16 cellular contexts compared by ENCODE assay signal in the genomic region with DNA sequence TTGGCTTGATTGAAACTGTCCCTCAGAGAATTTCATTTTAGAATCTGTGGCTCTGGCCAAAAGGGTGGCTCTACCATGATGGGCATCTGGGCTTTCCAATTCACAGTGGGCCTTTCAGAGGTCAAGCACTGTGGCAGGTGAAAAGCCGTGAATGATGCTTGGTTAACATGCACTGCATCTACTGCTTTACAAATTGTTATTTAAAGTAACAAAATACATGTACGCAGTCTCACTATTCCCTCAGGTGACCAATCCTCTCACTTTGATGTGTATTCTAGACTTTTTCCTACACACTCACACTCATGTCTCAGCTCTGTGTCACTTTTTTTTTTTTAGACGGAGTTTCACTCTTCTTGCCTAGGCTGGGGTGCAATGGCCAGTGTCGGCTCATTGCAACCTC.
DNase-seq lines count a peak whose midpoint lies in the region; ATAC-seq and TF ChIP-seq lines count a peak whose summit lies in the region.
"Had no signal": no experiment of that assay in that cellular context is flagged by ENCODE, and none has a peak within 500 bp of the region (broad histone marks: within the 10 kb centered on the region; RNA-seq: fewer than 3 reads in every experiment).

No MANE protein-coding gene starts in this region.

- H3K4me1 ChIP-seq in IMR-90 (ENCODE audit: control insufficient read depth, insufficient read depth, low read length) = peaks cover 34% of the 10 kb centered on the region

- H3K9ac ChIP-seq in IMR-90 (ENCODE audit: low read depth, low read length) = no peak overlapping the region
- H3K9ac ChIP-seq: GM23248 had no signal

- H3K27me3 Mint-ChIP-seq in activated B cell treated with CpG ODN at 0.5 μM for 24 hours = no peaks in the 10 kb centered on the region
- peaks cover 0 to 4% of the 10 kb centered on the region in 2 donors for H3K27me3 Mint-ChIP-seq in stimulated activated naive B cell treated with anti-CD40 and anti-IgM and Interleukin-4, amounts not matched to agents 10 μg/mL and 1 μg/mL and 100 μg/mL, for 72 hours
- H3K27me3 Mint-ChIP-seq in activated T-helper 2 cell treated with anti-CD3 and anti-CD28 coated beads, Interferon-gamma antibody, Interleukin-2, Interleukin-4, amounts not matched to agents 10 μg/mL and 5 μg/mL and 100 μg/mL, durations not matched to agents 14 hours and 24 hours and 36 hours (ENCODE audit: low read depth) = peaks cover 2% of the 10 kb centered on the region
- H3K27me3 Mint-ChIP-seq in CD4-positive, alpha-beta T cell = peaks cover 10% of the 10 kb centered on the region

- TF ChIP-seq RAD21 in IMR-90 (IDR thresholded peaks at IDR 0.05; ENCODE audit: low read length) = no peak

- POLR2A ChIA-PET in IMR-90 (lab: Charles Lee; ENCODE audit: unreplicated experiment) = no interaction called here
- POLR2A ChIA-PET in activated B cell treated with CpG ODN at 0.5 μM for 24 hours (lab: Charles Lee) = interaction anchor here (1.2 to 2.5 kb wide), 3 partner anchors 16 to 154 kb away, joined by 3 to 19 read pairs (median 5); no protein-coding TSS in a partner anchor
- POLR2A ChIA-PET in CD4-positive, alpha-beta T cell (lab: Charles Lee) = no interaction called here

- ATAC-seq in IMR-90 (ENCODE audit: low read depth) (no peak), activated B cell treated with CpG ODN at 0.5 μM for 24 hours (ENCODE audit: low read depth) (no peak), HG02610 (IDR thresholded peaks at IDR 0.05; ENCODE audit: unreplicated experiment) (no peak)
- ATAC-seq in stimulated activated naive B cell treated with anti-CD40 and anti-IgM and Interleukin-4, amounts not matched to agents 10 μg/mL and 1 μg/mL and 100 μg/mL, for 72 hours (replicated peaks) = no peak
- no peak for ATAC-seq in CD4-positive, alpha-beta T cell (ENCODE audit: poor library complexity)
- ATAC-seq: HCT116, T-helper 17 cell had no signal

- no TSS peak for BruUV-seq in IMR-90 (replicated peaks; lab: Mats Ljungman, UMichigan)

- DNase-seq in IMR-90 (no peak), activated B cell treated with CpG ODN at 0.5 μM for 24 hours (no peak)
- DNase-seq in stimulated activated naive B cell treated with anti-CD40 and anti-IgM and Interleukin-4, amounts not matched to agents 10 μg/mL and 1 μg/mL and 100 μg/mL, for 72 hours = no peak
- no peak for DNase-seq in activated T-helper 2 cell treated with anti-CD3 and anti-CD28 coated beads, Interferon-gamma antibody, Interleukin-2, Interleukin-4, amounts not matched to agents 10 μg/mL and 5 μg/mL and 100 μg/mL, durations not matched to agents 14 hours and 24 hours and 36 hours (ENCODE audit: low spot score)
- DNase-seq in CD4-positive, alpha-beta T cell = no peak
- DNase-seq: GM23248, NCI-H1048, NCI-H2107, NCI-H345, T-helper 17 cell had no signal

- WGBS in IMR-90 (ENCODE audit: extremely low coverage in 2 of 2, insufficient read length in 1 of 2), 2 experiments = 100% methylated on average over 1 of the region's 4 CpGs; no CpG with 5 or more reads in 1 of the 2 experiments

- peaks cover 32 to 93% of the 10 kb centered on the region in 2 experiments for H3K79me1 ChIP-seq in IMR-90 (ENCODE audit: low read depth in 1 of 2, low read length in 2 of 2)

- H3K4me2 ChIP-seq in IMR-90 (ENCODE audit: low read depth, low read length) = no peak overlapping the region

- H2BK5ac ChIP-seq in IMR-90 (ENCODE audit: low read depth, low read length, poor library complexity, severe bottlenecking) = no peak overlapping the region

- H3K27me3 ChIP-seq in IMR-90 (ENCODE audit: control insufficient read depth, insufficient read depth, low read length) = no peaks in the 10 kb centered on the region
- H3K27me3 ChIP-seq in CD4-positive, alpha-beta T cell (ENCODE audit: control insufficient read depth, insufficient read depth, low read length) = no peaks in the 10 kb centered on the region
- H3K27me3 ChIP-seq: Peyer's patch had no signal

- H4K20me1 ChIP-seq in IMR-90 (ENCODE audit: insufficient read depth, low read length) = peaks cover 6% of the 10 kb centered on the region; the same call in 1 of the 2 replicates

- peak overlapping the region; percentile 88 for H3K27ac Mint-ChIP-seq in activated B cell treated with CpG ODN at 0.5 μM for 24 hours
- peak overlapping the region; percentile 92 for H3K27ac Mint-ChIP-seq in stimulated activated naive B cell treated with anti-CD40 and anti-IgM and Interleukin-4, amounts not matched to agents 10 μg/mL and 1 μg/mL and 100 μg/mL, for 72 hours
- H3K27ac Mint-ChIP-seq in activated T-helper 2 cell treated with anti-CD3 and anti-CD28 coated beads, Interferon-gamma antibody, Interleukin-2, Interleukin-4, amounts not matched to agents 10 μg/mL and 5 μg/mL and 100 μg/mL, durations not matched to agents 14 hours and 24 hours and 36 hours = no peak overlapping the region
- H3K27ac Mint-ChIP-seq in CD4-positive, alpha-beta T cell = no peak overlapping the region
- H3K27ac Mint-ChIP-seq: T-helper 17 cell had no signal

- 0 out of 2 replicates have a peak overlapping the region, but pooled peaks have one; percentile 31 for H4K91ac ChIP-seq in IMR-90 (ENCODE audit: insufficient read depth, low read depth, low read length)

- no peak overlapping the region for H2AFZ ChIP-seq in IMR-90 (replicated peaks; ENCODE audit: low read length, poor library complexity)
- H2AFZ ChIP-seq: GM23248 had no signal

- H3K4me3 ChIP-seq in GM12875 (ENCODE audit: low read depth, low read length) (peak overlapping the region; percentile 39), IMR-90 (ENCODE audit: insufficient read depth, low read depth, low read length) (no peak overlapping the region)
- H3K4me3 ChIP-seq: GM23248, Peyer's patch had no signal

- H3K36me3 ChIP-seq in IMR-90 (ENCODE audit: control insufficient read depth, insufficient read depth, low read length) = no peaks in the 10 kb centered on the region; the same call in 1 of the 2 replicates
- H3K36me3 ChIP-seq: Peyer's patch had no signal

- H2AK9ac ChIP-seq in IMR-90 (replicated peaks; ENCODE audit: low read depth, low read length, poor library complexity) = no peak overlapping the region

- CTCF ChIA-PET in IMR-90 (lab: Yijun Ruan, JAX) (interaction anchor here (0.8 kb wide), 1 partner anchor 30 kb away, joined by 3 read pairs; no protein-coding TSS in a partner anchor), activated B cell treated with CpG ODN at 0.5 μM for 24 hours (lab: Charles Lee) (interaction anchor here (1.1 to 1.4 kb wide), 2 partner anchors 39 to 83 kb away, joined by 3 to 4 read pairs; no protein-coding TSS in a partner anchor)
- CTCF ChIA-PET in CD4-positive, alpha-beta T cell (lab: Charles Lee) = no interaction called here

- no peak overlapping the region for H3K56ac ChIP-seq in IMR-90 (ENCODE audit: extremely low read depth, insufficient read depth, low read length)

- H3K9me1 ChIP-seq in IMR-90 (ENCODE audit: insufficient read depth, low read length) = peaks cover 53% of the 10 kb centered on the region

- no peaks in the 10 kb centered on the region for H3K36me3 Mint-ChIP-seq in activated B cell treated with CpG ODN at 0.5 μM for 24 hours (ENCODE audit: low read depth)
- peaks cover 45 to 66% of the 10 kb centered on the region in 2 donors for H3K36me3 Mint-ChIP-seq in stimulated activated naive B cell treated with anti-CD40 and anti-IgM and Interleukin-4, amounts not matched to agents 10 μg/mL and 1 μg/mL and 100 μg/mL, for 72 hours
- H3K36me3 Mint-ChIP-seq in activated T-helper 2 cell treated with anti-CD3 and anti-CD28 coated beads, Interferon-gamma antibody, Interleukin-2, Interleukin-4, amounts not matched to agents 10 μg/mL and 5 μg/mL and 100 μg/mL, durations not matched to agents 14 hours and 24 hours and 36 hours (ENCODE audit: low read depth) = no peaks in the 10 kb centered on the region
- no peaks in the 10 kb centered on the region for H3K36me3 Mint-ChIP-seq in CD4-positive, alpha-beta T cell (ENCODE audit: low read depth)
- H3K36me3 Mint-ChIP-seq: IgD-negative memory B cell had no signal

- H3K14ac ChIP-seq in IMR-90 (replicated peaks; ENCODE audit: low read depth, low read length) = peak overlapping the region; percentile 7; the same call in 1 of the 2 replicates

- in situ Hi-C loops in IMR-90 (cut with MboI; ENCODE audit: low sequenced_read_pairs) = no loop called here

- H4K8ac ChIP-seq in IMR-90 (ENCODE audit: low read depth in 2 of 2, low read length in 2 of 2) = no peak overlapping the region

- peaks cover 70% of the 10 kb centered on the region for H3K4me1 Mint-ChIP-seq in activated B cell treated with CpG ODN at 0.5 μM for 24 hours
- peaks cover 73 to 99% of the 10 kb centered on the region in 2 donors for H3K4me1 Mint-ChIP-seq in stimulated activated naive B cell treated with anti-CD40 and anti-IgM and Interleukin-4, amounts not matched to agents 10 μg/mL and 1 μg/mL and 100 μg/mL, for 72 hours
- peaks cover 43% of the 10 kb centered on the region for H3K4me1 Mint-ChIP-seq in activated T-helper 2 cell treated with anti-CD3 and anti-CD28 coated beads, Interferon-gamma antibody, Interleukin-2, Interleukin-4, amounts not matched to agents 10 μg/mL and 5 μg/mL and 100 μg/mL, durations not matched to agents 14 hours and 24 hours and 36 hours (ENCODE audit: low read depth)
- peaks cover 11% of the 10 kb centered on the region for H3K4me1 Mint-ChIP-seq in CD4-positive, alpha-beta T cell (ENCODE audit: low read depth)

- H3K9me3 ChIP-seq in IMR-90 (ENCODE audit: control insufficient read depth, insufficient read depth, low read length) = no peaks in the 10 kb centered on the region
- no peaks in the 10 kb centered on the region for H3K9me3 ChIP-seq in CD4-positive, alpha-beta T cell (ENCODE audit: control insufficient read depth, low read length)
- H3K9me3 ChIP-seq: Peyer's patch had no signal

- H3K23ac ChIP-seq in IMR-90 (ENCODE audit: low read depth, low read length) = no peak overlapping the region

- H3K9me3 Mint-ChIP-seq in activated B cell treated with CpG ODN at 0.5 μM for 24 hours = no peaks in the 10 kb centered on the region
- H3K9me3 Mint-ChIP-seq in stimulated activated naive B cell treated with anti-CD40 and anti-IgM and Interleukin-4, amounts not matched to agents 10 μg/mL and 1 μg/mL and 100 μg/mL, for 72 hours = peaks cover 4 to 7% of the 10 kb centered on the region in 2 donors
- H3K9me3 Mint-ChIP-seq in activated T-helper 2 cell treated with anti-CD3 and anti-CD28 coated beads, Interferon-gamma antibody, Interleukin-2, Interleukin-4, amounts not matched to agents 10 μg/mL and 5 μg/mL and 100 μg/mL, durations not matched to agents 14 hours and 24 hours and 36 hours = no peaks in the 10 kb centered on the region
- no peaks in the 10 kb centered on the region for H3K9me3 Mint-ChIP-seq in CD4-positive, alpha-beta T cell
- H3K9me3 Mint-ChIP-seq: CD14-positive monocyte, IgD-negative memory B cell had no signal

- peak overlapping the region; percentile 8; the same call in 1 of the 2 replicates for H3K18ac ChIP-seq in IMR-90 (ENCODE audit: low read depth, low read length)

- no peak overlapping the region for H2BK20ac ChIP-seq in IMR-90 (ENCODE audit: low read depth, low read length)

- H3K27ac ChIP-seq in IMR-90 (ENCODE audit: insufficient read depth, low read length) = no peak overlapping the region
- no peak overlapping the region for H3K27ac ChIP-seq in CD4-positive, alpha-beta T cell (ENCODE audit: low read depth, low read length)

- TF ChIP-seq CTCF in GM12875 (IDR thresholded peaks at IDR 0.05; ENCODE audit: borderline replicate concordance, insufficient read depth, low read depth, low read length) (no peak), IMR-90 (conservative IDR thresholded peaks at IDR 0.05; ENCODE audit: low read depth, low read length) (no peak), activated B cell treated with CpG ODN at 0.5 μM for 24 hours (IDR thresholded peaks at IDR 0.05) (no peak)
- no peak for TF ChIP-seq CTCF in CD4-positive, alpha-beta T cell (IDR thresholded peaks at IDR 0.05)

- H2BK120ac ChIP-seq in IMR-90 (ENCODE audit: low read depth, low read length) = no peak overlapping the region

- H2BK15ac ChIP-seq in IMR-90 (ENCODE audit: low read depth, low read length) = no peak overlapping the region

- dilution Hi-C loops in IMR-90 (cut with HindIII; ENCODE audit: low sequenced_read_pairs, unreplicated experiment) = no loop called here

- no peak overlapping the region for H3K4ac ChIP-seq in IMR-90 (ENCODE audit: low read depth, low read length)

- H2AK5ac ChIP-seq in IMR-90 (ENCODE audit: low read depth, low read length) = no peak overlapping the region

- intact Hi-C loops in IMR-90 (cut with micrococcal nuclease) = no loop called here
- intact Hi-C loops in activated B cell treated with CpG ODN at 0.5 μM for 24 hours (cut with micrococcal nuclease) = loop anchor here (5.0 to 10.0 kb wide), 3 partner anchors 174 to 1533 kb away; partner anchors contain the start of gene CHCHD6
- intact Hi-C loops in activated T-helper 2 cell treated with anti-CD3 and anti-CD28 coated beads, Interferon-gamma antibody, Interleukin-2, Interleukin-4, amounts not matched to agents 10 μg/mL and 5 μg/mL and 100 μg/mL, durations not matched to agents 14 hours and 24 hours and 36 hours (cut with micrococcal nuclease) = loop anchor here (2.0 to 5.0 kb wide), 4 partner anchors 51 to 401 kb away; partner anchors contain the start of genes EEFSEC and MGLL
- intact Hi-C loops in CD4-positive, alpha-beta T cell (cut with DNase I, micrococcal nuclease) = no loop called here

- no peak overlapping the region for H3K4me3 Mint-ChIP-seq in activated B cell treated with CpG ODN at 0.5 μM for 24 hours
- peak overlapping the region in 1 of 2 donors; percentile 31 for H3K4me3 Mint-ChIP-seq in stimulated activated naive B cell treated with anti-CD40 and anti-IgM and Interleukin-4, amounts not matched to agents 10 μg/mL and 1 μg/mL and 100 μg/mL, for 72 hours
- no peak overlapping the region for H3K4me3 Mint-ChIP-seq in activated T-helper 2 cell treated with anti-CD3 and anti-CD28 coated beads, Interferon-gamma antibody, Interleukin-2, Interleukin-4, amounts not matched to agents 10 μg/mL and 5 μg/mL and 100 μg/mL, durations not matched to agents 14 hours and 24 hours and 36 hours (ENCODE audit: low read depth)
- no peak overlapping the region for H3K4me3 Mint-ChIP-seq in CD4-positive, alpha-beta T cell
- H3K4me3 Mint-ChIP-seq: CD14-positive monocyte, T-helper 17 cell had no signal

- no peak overlapping the region for H4K5ac ChIP-seq in IMR-90 (ENCODE audit: low read depth, low read length)

- TF ChIP-seq POLR2A in IMR-90 (IDR thresholded peaks at IDR 0.05; ENCODE audit: low read depth, low read length) = no peak

Comparison
In these comparisons a context has a peak if more than half of its experiments do, and no peak if none do; other contexts are left out.
1. H3K27ac Mint-ChIP-seq: peak in activated B cell treated with CpG ODN at 0.5 μM for 24 hours (single experiment) and stimulated activated naive B cell treated with anti-CD40 and anti-IgM and Interleukin-4, amounts not matched to agents 10 μg/mL and 1 μg/mL and 100 μg/mL, for 72 hours (single experiment); none in activated T-helper 2 cell treated with anti-CD3 and anti-CD28 coated beads, Interferon-gamma antibody, Interleukin-2, Interleukin-4, amounts not matched to agents 10 μg/mL and 5 μg/mL and 100 μg/mL, durations not matched to agents 14 hours and 24 hours and 36 hours (single experiment) and CD4-positive, alpha-beta T cell (single experiment).
2. intact Hi-C loops: an anchor here in activated B cell treated with CpG ODN at 0.5 μM for 24 hours (5.0 to 10.0 kb wide) and activated T-helper 2 cell treated with anti-CD3 and anti-CD28 coated beads, Interferon-gamma antibody, Interleukin-2, Interleukin-4, amounts not matched to agents 10 μg/mL and 5 μg/mL and 100 μg/mL, durations not matched to agents 14 hours and 24 hours and 36 hours (2.0 to 5.0 kb wide); none called in IMR-90 and CD4-positive, alpha-beta T cell.